In the genomic region with DNA sequence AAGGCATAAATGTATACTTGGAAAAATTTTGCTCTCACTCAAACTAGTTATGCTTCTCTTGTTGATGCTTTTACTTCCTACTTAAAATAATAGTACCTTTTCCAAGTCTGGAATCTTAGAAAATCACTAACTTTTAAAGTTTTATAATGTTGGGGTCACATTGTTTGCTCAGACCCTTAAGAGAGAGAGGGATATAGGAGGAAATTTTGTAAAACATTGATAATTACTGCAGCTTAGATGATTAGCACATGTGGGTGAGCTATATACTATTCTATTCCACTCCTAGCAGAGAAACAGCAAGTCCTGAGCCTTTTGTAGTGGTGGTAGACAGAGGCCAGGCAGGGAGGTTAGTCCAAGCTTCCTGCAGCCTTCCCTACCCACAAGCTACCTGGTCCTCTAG, we compare ENCODE assay signal across 30 cellular contexts.
"Had no signal": no experiment of that assay in that cellular context is flagged by ENCODE, and none has a peak within 500 bp of the region (broad histone marks: within the 10 kb centered on the region; RNA-seq: fewer than 3 reads in every experiment).

No MANE protein-coding gene starts in this region.

- H3K9me3 ChIP-seq: esophagus squamous epithelium, mucosa of descending colon, neutrophil, pancreas, testis, tibial nerve, upper lobe of left lung had no signal

- H3K4me1 ChIP-seq: pancreas, testis, upper lobe of left lung had no signal

- H3K9me3 Mint-ChIP-seq: memory B cell; naive B cell; natural killer cell treated with Interleukin-12 subunit alpha and Interleukin-12 subunit beta and Interleukin-15 and Interleukin-18, amount 100 ng/mL, for 72 hours had no signal

- FAIRE-seq: kidney, pancreas, urothelium cell line had no signal

- H3K4me1 Mint-ChIP-seq: memory B cell, naive B cell had no signal

- H3K4me3 Mint-ChIP-seq: memory B cell; naive B cell; natural killer cell treated with Interleukin-12 subunit alpha and Interleukin-12 subunit beta and Interleukin-15 and Interleukin-18, amount 100 ng/mL, for 72 hours; neural crest cell had no signal

- H3K27me3 Mint-ChIP-seq: memory B cell; naive B cell; natural killer cell treated with Interleukin-12 subunit alpha and Interleukin-12 subunit beta and Interleukin-15 and Interleukin-18, amount 100 ng/mL, for 72 hours had no signal

- ATAC-seq: left lobe of liver; mucosa of descending colon; natural killer cell treated with Interleukin-12 subunit alpha and Interleukin-12 subunit beta and Interleukin-15 and Interleukin-18, amount 100 ng/mL, for 72 hours; pancreas; sciatic nerve had no signal

- H3K4me3 ChIP-seq: coronary artery, esophagus squamous epithelium, hepatocyte, lung, mucosa of descending colon, pancreas, smooth muscle cell, testis, tibial nerve, upper lobe of left lung had no signal

- DNase-seq: dermis blood vessel endothelial cell; effector memory CD4-positive, alpha-beta T cell; erythroblast; esophagus squamous epithelium; foreskin melanocyte; head of caudate nucleus; kidney; mucosa of descending colon; naive B cell; pancreas; stimulated activated CD4-positive, alpha-beta T cell treated with anti-CD3 and anti-CD28 coated beads, Interleukin-12 subunit alpha, Interleukin-12 subunit beta, amount 100 ng/mL, for 4 hours; stimulated activated CD4-positive, alpha-beta T cell treated with anti-CD3 and anti-CD28 coated beads, Interleukin-1b, Interleukin-23, amount 100 ng/mL, for 48 hours; stimulated activated CD4-positive, alpha-beta T cell treated with anti-CD3 and anti-CD28 coated beads, Interleukin-4, amount 100 ng/mL, for 1 hour; stimulated activated CD8-positive, alpha-beta memory T cell treated with anti-CD3 and anti-CD28 coated beads, Interleukin-4, amount 100 ng/mL, for 48 hours; stimulated activated naive CD4-positive, alpha-beta T cell treated with Interleukin-2 at 50 U/mL for 16 hours; substantia nigra; testis; upper lobe of left lung had no signal

- H3K27me3 ChIP-seq: esophagus squamous epithelium, hepatocyte, neutrophil, pancreas, testis, tibial nerve, upper lobe of left lung had no signal

- H3K27ac Mint-ChIP-seq: memory B cell; natural killer cell treated with Interleukin-12 subunit alpha and Interleukin-12 subunit beta and Interleukin-15 and Interleukin-18, amount 100 ng/mL, for 72 hours had no signal
